1 cellular context compared by ENCODE assay signal in the genomic region with DNA sequence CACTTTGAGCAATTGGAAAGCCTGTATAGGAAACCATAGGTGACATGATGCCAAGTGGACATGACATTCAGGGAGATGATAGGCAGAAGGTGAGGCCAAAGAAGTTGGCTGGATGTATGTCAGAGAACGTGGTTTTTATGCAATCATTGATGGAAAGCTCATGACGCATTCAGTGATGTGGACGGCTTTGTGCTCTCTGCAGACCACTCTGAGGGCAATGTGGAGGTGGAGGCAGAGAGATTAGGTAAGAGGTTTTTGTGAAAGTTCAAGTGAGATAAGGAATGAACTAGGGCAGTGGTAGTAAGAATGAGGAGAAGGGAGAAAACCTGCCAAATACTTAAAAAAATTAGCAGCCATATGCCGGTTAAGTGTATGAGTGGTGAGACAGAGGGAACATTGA.
TF ChIP-seq lines count a peak whose summit lies in the region.

No MANE protein-coding gene starts in this region.

TF ChIP-seq in HepG2, 621 proteins besides CTCF, POLR2A, EP300 and RAD21:
- TF ChIP-seq ARID4A (CRISPR knock-in tag; IDR thresholded peaks at IDR 0.05; ENCODE audit: borderline replicate concordance) (no peak), ZNF709 (CRISPR knock-in tag; IDR thresholded peaks at IDR 0.05) (0 out of 2 replicates have a peak, but pooled peaks have one; percentile 26)
